8 cellular contexts compared by ENCODE assay signal in genomic region chr22:24768537-24769374, GRCh38. TPM values are rescaled to one million over a fixed set of nuclear protein-coding genes. Genes with fewer than 3 reads are reported as not detected.
DNase-seq lines count a peak whose midpoint lies in the region; ATAC-seq, FAIRE-seq and TF ChIP-seq lines count a peak whose summit lies in the region.

No MANE protein-coding gene starts in this region.

- no peak for TF ChIP-seq POLR2A in tibial nerve (IDR thresholded peaks at IDR 0.05)

- no peak overlapping the region for H3K4me3 Mint-ChIP-seq in endodermal cell

- H3K9me3 Mint-ChIP-seq in endodermal cell: no peaks in the 10 kb centered on the region

- H3K4me1 ChIP-seq in endodermal cell (ENCODE audit: control insufficient read depth, insufficient read depth, low read length) (no peaks in the 10 kb centered on the region), tibial nerve (no peaks in the 10 kb centered on the region)

- no peaks in the 10 kb centered on the region for H3K9me3 ChIP-seq in WERI-Rb-1 (ENCODE audit: severe bottlenecking)
- no peaks in the 10 kb centered on the region for H3K9me3 ChIP-seq in endodermal cell (ENCODE audit: control insufficient read depth, low read length)
- H3K9me3 ChIP-seq in tibial nerve: no peaks in the 10 kb centered on the region

- no peaks in the 10 kb centered on the region for H3K36me3 Mint-ChIP-seq in endodermal cell (ENCODE audit: low read depth)

- no peaks in the 10 kb centered on the region for H3K27me3 ChIP-seq in WERI-Rb-1 (ENCODE audit: insufficient read depth, low read depth, severe bottlenecking)
- H3K27me3 ChIP-seq in endodermal cell (ENCODE audit: control insufficient read depth, insufficient read depth, low read length, poor library complexity, severe bottlenecking): no peaks in the 10 kb centered on the region
- H3K27me3 ChIP-seq in tibial nerve: peaks cover 0 to 24% of the 10 kb centered on the region in 2 donors

- H3K27ac ChIP-seq in WERI-Rb-1 (no peak overlapping the region), endodermal cell (ENCODE audit: low read depth, low read length) (no peak overlapping the region), tibial nerve (no peak overlapping the region)

- no peak overlapping the region for H3K4me3 ChIP-seq in WERI-Rb-1 (ENCODE audit: low read depth, low read length)
- H3K4me3 ChIP-seq in endodermal cell (ENCODE audit: low read length): no peak overlapping the region
- no peak overlapping the region for H3K4me3 ChIP-seq in tibial nerve

- CTCF ChIA-PET in GM10248 (lab: Yijun Ruan, JAX): interaction anchor here (1.5 to 4.3 kb wide), 3 partner anchors 11 to 279 kb away, joined by 4 to 28 read pairs (median 19); no protein-coding TSS in a partner anchor

- no peak for ATAC-seq in GM18868 (IDR thresholded peaks at IDR 0.05; ENCODE audit: unreplicated experiment)

- peak; percentile 38 for TF ChIP-seq CTCF in GM10248 (IDR thresholded peaks at IDR 0.05; ENCODE audit: control extremely low read depth, extremely low read depth, low read depth, missing control alignments)
- peak; percentile 68 for TF ChIP-seq CTCF in WERI-Rb-1 (IDR thresholded peaks at IDR 0.05; ENCODE audit: low read depth, low read length)
- peak; percentile 80 for TF ChIP-seq CTCF in endodermal cell (conservative IDR thresholded peaks at IDR 0.05)
- TF ChIP-seq CTCF in tibial nerve (IDR thresholded peaks at IDR 0.05): peak in 4 of 5 experiments; percentile 21 to 46 (median 33)

- H3K27ac Mint-ChIP-seq in endodermal cell: no peak overlapping the region

- no peak overlapping the region for H3K9ac ChIP-seq in endodermal cell (ENCODE audit: extremely low read depth, low read length, poor library complexity, severe bottlenecking)

- WGBS in endodermal cell (ENCODE audit: insufficient coverage in 1 of 2, insufficient read length in 1 of 2), 2 experiments: 64 to 67% methylated on average over 7 of the region's 8 CpGs
- WGBS in tibial nerve, 2 donors: 58 to 62% methylated on average over 8 of the region's 8 CpGs

- no peak for TF ChIP-seq EP300 in tibial nerve (IDR thresholded peaks at IDR 0.05)

- no peaks in the 10 kb centered on the region for H3K4me1 Mint-ChIP-seq in endodermal cell

- no peaks in the 10 kb centered on the region for H3K36me3 ChIP-seq in WERI-Rb-1
- no peaks in the 10 kb centered on the region for H3K36me3 ChIP-seq in endodermal cell (ENCODE audit: control insufficient read depth, insufficient read depth, low read length)
- no peaks in the 10 kb centered on the region for H3K36me3 ChIP-seq in tibial nerve

- POLR2A ChIA-PET in GM10248 (lab: Yijun Ruan, JAX): no interaction called here

- DNase-seq in GM10248 (ENCODE audit: extremely low spot score): peak; percentile 60
- DNase-seq in NCI-H2029 treated with DMSO at 0.1 percent for 48 hours (lab: John Stamatoyannopoulos, UW): peak; percentile 55
- DNase-seq in WERI-Rb-1: peak; percentile 75
- peak; percentile 87 for DNase-seq in endodermal cell
- DNase-seq in myocyte (ENCODE audit: low read depth): peak; percentile 68
- peak; percentile 23 to 76 for DNase-seq in tibial nerve (ENCODE audit: low spot score in 2 of 2)

- H3K27me3 Mint-ChIP-seq in endodermal cell (ENCODE audit: insufficient read depth): no peaks in the 10 kb centered on the region

- FAIRE-seq in A204.1 (lab: Jason Lieb, UNC): peak; percentile 90

RNA-seq across cellular contexts. Expression of gene PIWIL3, which starts 5.8 kb away (rescaled TPM):
- total RNA-seq in endodermal cell (not detected), myocyte (not detected in 2 replicates), tibial nerve (not detected)
- polyA plus RNA-seq in endodermal cell (2013, experiment 1 of 2): not detected
- not detected for polyA plus RNA-seq in endodermal cell (2013, experiment 2 of 2)
- polyA plus RNA-seq in myocyte (2012): not detected

RNA-seq across cellular contexts. Expression of gene SGSM1, which starts 37.3 kb away (rescaled TPM):
- total RNA-seq in endodermal cell (1 to 10 TPM; 1.6 to 3.0 TPM), myocyte (not detected in 2 replicates), tibial nerve (1 to 10 TPM in 1 of 4 donors, under 1 TPM in 3; 0.22 to 1.5 (median 0.70) TPM)
- polyA plus RNA-seq in endodermal cell (2013, experiment 1 of 2): 1.2 TPM
- polyA plus RNA-seq in endodermal cell (2013, experiment 2 of 2): 0.95 TPM
- polyA plus RNA-seq in myocyte (2012): not detected
